In genomic region chr7:19708397-19709248, GRCh38 we compare ENCODE assay signal across 8 cellular contexts. TPM values are rescaled to one million over a fixed set of nuclear protein-coding genes. Genes with fewer than 3 reads are reported as not detected.
DNase-seq lines count a peak whose midpoint lies in the region; ATAC-seq and TF ChIP-seq lines count a peak whose summit lies in the region.

Gene POLR1F (minus strand): TSS chr7:19709037. CDS start chr7:19709016, 21 bp downstream.

- peak; percentile 99 for ATAC-seq in GM18909 (IDR thresholded peaks at IDR 0.05; ENCODE audit: poor library complexity, unreplicated experiment)
- ATAC-seq in HG03175 (IDR thresholded peaks at IDR 0.05; ENCODE audit: unreplicated experiment): peak; percentile 97

- DNase-seq in AG09319 (ENCODE audit: extremely low read depth, low read depth) (peak; percentile 82), NCI-H2227 treated with DMSO at 0.1 percent for 48 hours (lab: John Stamatoyannopoulos, UW) (peak; percentile 92), cardiac fibroblast (ENCODE audit: low read depth in 2 of 2) (peak; percentile 96 to 97), immature natural killer cell (peak; percentile 91 to 92 (median 91)), smooth muscle cell of the brain vasculature (ENCODE audit: low read depth, low spot score) (peak; percentile 94)

- H3K27ac Mint-ChIP-seq in immature natural killer cell: peak within 1 kb of the TSS; percentile 91 to 98 (median 96)

- peak; percentile 93 for TF ChIP-seq CTCF in AG09319 (IDR thresholded peaks at IDR 0.05; ENCODE audit: low read depth, low read length)
- TF ChIP-seq CTCF in WI38 (IDR thresholded peaks at IDR 0.05; ENCODE audit: low read depth, low read length): peak; percentile 92
- TF ChIP-seq CTCF in cardiac fibroblast (IDR thresholded peaks at IDR 0.05; ENCODE audit: low read depth, low read length): peak; percentile 92

- peak within 1 kb of the TSS; percentile 99 for H3K4me3 ChIP-seq in WI38 (ENCODE audit: low read depth, low read length)
- H3K4me3 ChIP-seq in cardiac fibroblast (replicated peaks in 1 of 2; ENCODE audit: low read depth in 2 of 2, low read length in 2 of 2): peak within 1 kb of the TSS; percentile 79 to 97

- no peaks in the 10 kb centered on the region for H3K9me3 Mint-ChIP-seq in immature natural killer cell

- peaks cover 41 to 47% of the 10 kb centered on the region in 2 donors for H3K4me1 Mint-ChIP-seq in immature natural killer cell

- peaks cover 3 to 14% (median 10%) of the 10 kb centered on the region in 3 donors for H3K27me3 Mint-ChIP-seq in immature natural killer cell (ENCODE audit: low read depth in 3 of 3)

- peak within 1 kb of the TSS; percentile 91 to 98 (median 98) for H3K4me3 Mint-ChIP-seq in immature natural killer cell

- peaks cover 0 to 4% (median 0%) of the 10 kb centered on the region in 3 donors for H3K36me3 Mint-ChIP-seq in immature natural killer cell

RNA-seq across cellular contexts. Expression of gene POLR1F, which starts in this region (rescaled TPM):
- polyA plus RNA-seq in immature natural killer cell: 10 to 100 TPM; 22.1 to 36.9 (median 26.4) TPM

Comparison
In these comparisons a context has a peak if more than half of its experiments do, and no peak if none do; other contexts are left out.
1. Peak in every context shown above with its lines: DNase-seq, ATAC-seq and H3K4me3 ChIP-seq.